In genomic region chr14:37587881-37588666, GRCh38 we compare ENCODE assay signal across 14 cellular contexts. TPM values are rescaled to one million over a fixed set of nuclear protein-coding genes. Genes with fewer than 3 reads are reported as not detected.
A peak's percentile ranks its signal among the peaks of the same experiment; 100 is the strongest.
DNase-seq lines count a peak whose midpoint lies in the region; ATAC-seq, FAIRE-seq and TF ChIP-seq lines count a peak whose summit lies in the region.
"Had no signal": no experiment of that assay in that cellular context is flagged by ENCODE, and none has a peak within 500 bp of the region (broad histone marks: within the 10 kb centered on the region; RNA-seq: fewer than 3 reads in every experiment).

No MANE protein-coding gene starts in this region.

- no peak overlapping the region for H2BK120ac ChIP-seq in mesendoderm (ENCODE audit: low read depth, low read length)

- no peak overlapping the region for H3K4ac ChIP-seq in mesendoderm (ENCODE audit: low read depth, low read length)

- H3K4me3 ChIP-seq in K562 (no peak overlapping the region), mesendoderm (ENCODE audit: low read length) (peak overlapping the region; percentile 32), tibial artery (no peak overlapping the region)

- H3K79me1 ChIP-seq in mesendoderm (ENCODE audit: low read length): no peaks in the 10 kb centered on the region

- H3K79me2 ChIP-seq in K562 (ENCODE audit: control insufficient read depth, insufficient read depth, low read length) (no peaks in the 10 kb centered on the region; the same call in 2 of the 3 replicates), mesendoderm (ENCODE audit: control insufficient read depth, insufficient read depth, low read length) (no peaks in the 10 kb centered on the region)

- H3K9me1 ChIP-seq in K562 (ENCODE audit: control insufficient read depth, insufficient read depth, low read length): no peaks in the 10 kb centered on the region

- no peak for TF ChIP-seq POLR2A in K562 (conservative IDR thresholded peaks at IDR 0.05)

- H3K23ac ChIP-seq in mesendoderm (ENCODE audit: low read length): no peak overlapping the region

- H3K9ac ChIP-seq in K562 (ENCODE audit: insufficient read depth in 1 of 2, low read depth in 2 of 2, low read length in 2 of 2) (no peak overlapping the region), mesendoderm (ENCODE audit: low read length) (peak overlapping the region; percentile 51)

- H3K4me2 ChIP-seq in K562 (ENCODE audit: insufficient read depth, low read length): no peak overlapping the region
- H3K4me2 ChIP-seq in mesendoderm (ENCODE audit: low read length): peak overlapping the region; percentile 89

- peak overlapping the region; percentile 44 for H4K8ac ChIP-seq in mesendoderm (ENCODE audit: low read depth, low read length)

- H3K4me1 ChIP-seq in K562 (replicated peaks in 1 of 2; ENCODE audit: control insufficient read depth in 2 of 2, insufficient read depth in 2 of 2, low read length in 2 of 2): peaks cover 0 to 13% of the 10 kb centered on the region in 2 experiments; a peak in 1 of 5 replicates
- H3K4me1 ChIP-seq in mesendoderm (ENCODE audit: control insufficient read depth, low read depth, low read length): peaks cover 2% of the 10 kb centered on the region
- peaks cover 0 to 38% (median 27%) of the 10 kb centered on the region in 4 donors for H3K4me1 ChIP-seq in tibial artery

- no peak overlapping the region for H4K5ac ChIP-seq in mesendoderm (ENCODE audit: low read length)

- no peak for DNase-seq in HTR-8/SVneo (ENCODE audit: insufficient read length, low spot score)
- no peak for DNase-seq in K562 (ENCODE audit: extremely low read depth in 1 of 4, low spot score in 3 of 4)
- DNase-seq in mesendoderm: peak; percentile 66
- DNase-seq in tibial artery: no peak
- DNase-seq in HUDEP-2 (lab: John Stamatoyannopoulos, UW; ENCODE audit: unreplicated experiment in 76 of 76): no peak
- no peak for DNase-seq in Ammon's horn (ENCODE audit: low spot score)
- DNase-seq: activated CD4-positive, alpha-beta T cell treated with anti-CD3 and anti-CD28 coated beads, Interleukin-2, amount 10 ng/mL, durations not matched to agents 7 days and 5 days; C1 segment of cervical spinal cord; KBM-7 had no signal

- WGBS in K562 (ENCODE audit: insufficient coverage, low coverage, missing lambda C conversion rate): 93% methylated on average over 17 of the region's 63 CpGs
- WGBS in mesendoderm (ENCODE audit: extremely low coverage, insufficient coverage, low lambda C conversion rate): no CpG with 5 or more reads among the region's 63 CpGs

- BruUV-seq in K562 (replicated peaks; lab: Mats Ljungman, UMichigan): no TSS peak

- ATAC-seq in K562: no peak
- no peak for ATAC-seq in HG03108 (IDR thresholded peaks at IDR 0.05; ENCODE audit: unreplicated experiment)
- ATAC-seq: heart left ventricle; stimulated activated effector memory CD8-positive, alpha-beta T cell treated with anti-CD3 and anti-CD28 coated beads, Interleukin-12 subunit alpha, Interleukin-12 subunit beta, amount 100 ng/mL, for 72 hours had no signal

- peak; percentile 9 for FAIRE-seq in HTR-8/SVneo (lab: Jason Lieb, UNC)
- FAIRE-seq in K562 (lab: Jason Lieb, UNC): no peak

- CTCF ChIA-PET in K562 (lab: Yijun Ruan, JAX; ENCODE audit: low intra/inter-chr PET ratio): no interaction called here

- POLR2A ChIA-PET in K562 (lab: Yijun Ruan, JAX): no interaction called here

- no peak overlapping the region for H2BK5ac ChIP-seq in mesendoderm (ENCODE audit: low read length)

- no peak overlapping the region for H2AK5ac ChIP-seq in mesendoderm (ENCODE audit: low read length)

- in situ Hi-C loops in K562 (cut with MboI): loop anchor here (25.0 kb wide), 1 partner anchor 326 kb away; no protein-coding TSS in a partner anchor

- H2BK15ac ChIP-seq in mesendoderm (replicated peaks; ENCODE audit: low read depth): no peak overlapping the region

- H3K9me3 ChIP-seq in K562 (replicated peaks; ENCODE audit: control insufficient read depth, insufficient read depth, low read depth, low read length): no peaks in the 10 kb centered on the region
- H3K9me3 ChIP-seq in tibial artery: no peaks in the 10 kb centered on the region
- H3K9me3 ChIP-seq: heart left ventricle had no signal

- TF ChIP-seq CTCF in 22Rv1 (IDR thresholded peaks at IDR 0.05): no peak
- TF ChIP-seq CTCF in K562 (IDR thresholded peaks at IDR 0.05 in 2 of 3, conservative IDR thresholded peaks at IDR 0.05 in 1 of 3; ENCODE audit: insufficient read depth in 2 of 3, low read depth in 1 of 3, low read length in 3 of 3): no peak
- no peak for TF ChIP-seq CTCF in tibial artery (IDR thresholded peaks at IDR 0.05)

- H3K27ac ChIP-seq in 22Rv1 (peak overlapping the region; percentile 100), K562 (ENCODE audit: extremely low read depth, low read depth, low read length) (no peak overlapping the region), mesendoderm (ENCODE audit: low read depth, low read length) (no peak overlapping the region), tibial artery (no peak overlapping the region)
- H3K27ac ChIP-seq: heart left ventricle had no signal

- no peak for TF ChIP-seq EP300 in K562 (IDR thresholded peaks at IDR 0.05; ENCODE audit: low read length)

- H2AFZ ChIP-seq in K562 (ENCODE audit: low read depth, low read length): no peak overlapping the region

- no peaks in the 10 kb centered on the region for H4K20me1 ChIP-seq in K562 (replicated peaks; ENCODE audit: control insufficient read depth, insufficient read depth, low read length)

- H3K56ac ChIP-seq in mesendoderm (ENCODE audit: low read length): peak overlapping the region; percentile 56

- intact Hi-C loops in K562 (cut with micrococcal nuclease): no loop called here
- intact Hi-C loops in tibial artery (cut with DNase I; ENCODE audit: low total_unique reads): no loop called here

- TF ChIP-seq RAD21 in K562 (CRISPR knock-in tag; conservative IDR thresholded peaks at IDR 0.05 in 1 of 2, IDR thresholded peaks at IDR 0.05 in 1 of 2): no peak

- H3K27me3 ChIP-seq in K562 (ENCODE audit: control insufficient read depth in 2 of 2, insufficient read depth in 2 of 2, low read length in 2 of 2): no peaks in the 10 kb centered on the region
- peaks cover 43% of the 10 kb centered on the region for H3K27me3 ChIP-seq in mesendoderm (ENCODE audit: insufficient read depth, low read length, poor library complexity)
- H3K27me3 ChIP-seq in tibial artery: peaks cover 22 to 99% of the 10 kb centered on the region in 2 donors

- peak overlapping the region; percentile 69 for H3K18ac ChIP-seq in mesendoderm (ENCODE audit: low read length)

- H3K36me3 ChIP-seq in K562 (ENCODE audit: control insufficient read depth, insufficient read depth, low read length) (no peaks in the 10 kb centered on the region), mesendoderm (ENCODE audit: control insufficient read depth, insufficient read depth, low read length) (no peaks in the 10 kb centered on the region), tibial artery (no peaks in the 10 kb centered on the region)
- H3K36me3 ChIP-seq: heart left ventricle had no signal

RNA-seq across cellular contexts. Expression of gene FOXA1, which starts 7.0 kb away (rescaled TPM):
- 2.3 and 2.4 TPM in 2 replicates for total RNA-seq in K562 (2011; cell fraction: chromatin; rRNA removed; ENCODE audit: low replicate concordance)
- total RNA-seq in K562 (2011; cell fraction: nucleolus; rRNA removed): 2.0 and 4.2 TPM in 2 replicates
- 4.1 and 5.0 TPM in 2 replicates for total RNA-seq in K562 (2011; cell fraction: nucleoplasm; rRNA removed)
- total RNA-seq in K562 (2014; rRNA removed) (2.4 and 3.0 TPM in 2 replicates), K562 (2014; rRNA removed; fragmentation: Illumina TruSeq; extraction: Trizol) (0.86 and 1.3 TPM in 2 replicates), K562 (2015; rRNA removed; fragmentation: Illumina TruSeq; extraction: Trizol) (1.1 and 1.7 TPM in 2 replicates), K562 (2021) (2.4 and 2.5 TPM in 2 replicates)
- polyA plus RNA-seq in K562 (2011; rRNA removed) (1.0 and 1.3 TPM in 2 replicates), K562 (2014; fragmentation: Illumina TruSeq; extraction: Trizol) (1.1 and 1.6 TPM in 2 replicates), K562 (2014; fragmentation: Nextera tagmentation; extraction: Ambion mirVana) (under 1 TPM; 0.20 to 0.41 TPM), K562 (2014; rRNA removed) (1.4 and 1.8 TPM in 2 replicates)
- 1.4 and 4.8 TPM in 2 replicates for polyA plus RNA-seq in K562 (2011; cell fraction: cytosol; rRNA removed)
- 2.0 and 4.2 TPM in 2 replicates for polyA plus RNA-seq in K562 (2011; cell fraction: nucleus; rRNA removed)
- 1.2 and 1.5 TPM in 2 replicates for polyA plus RNA-seq in K562 (2012)
- polyA minus RNA-seq in K562 (2011; rRNA and poly(A)+ RNA removed): 1.3 and 2.0 TPM in 2 replicates
- polyA minus RNA-seq in K562 (2011; cell fraction: cytosol; rRNA and poly(A)+ RNA removed): 1.5 and 3.3 TPM in 2 replicates
- polyA minus RNA-seq in K562 (2011; cell fraction: nucleus; rRNA and poly(A)+ RNA removed): 4.9 and 5.1 TPM in 2 replicates
- polyA plus RNA-seq in mesendoderm (2013, experiment 1 of 2): 0.07 TPM
- 0.07 TPM for polyA plus RNA-seq in mesendoderm (2013, experiment 2 of 2)
- total RNA-seq: activated CD4-positive, alpha-beta T cell treated with anti-CD3 and anti-CD28 coated beads, Interleukin-2, amount 10 ng/mL, durations not matched to agents 7 days and 5 days; heart left ventricle; skeletal muscle tissue had no signal
- polyA plus RNA-seq: heart left ventricle had no signal

RNA-seq across cellular contexts. Expression of gene TTC6, which starts 7.4 kb away (rescaled TPM):
- total RNA-seq in K562 (2011; cell fraction: chromatin; rRNA removed; ENCODE audit: low replicate concordance): 0.23 TPM in 1 of 2 replicates, not detected in the other
- 0.13 TPM in 1 of 2 replicates, not detected in the other for total RNA-seq in K562 (2011; cell fraction: nucleolus; rRNA removed)
- not detected in 2 replicates for total RNA-seq in K562 (2011; cell fraction: nucleoplasm; rRNA removed)
- 0.12 and 0.23 TPM in 2 replicates for total RNA-seq in K562 (2014; rRNA removed)
- total RNA-seq in K562 (2014; rRNA removed; fragmentation: Illumina TruSeq; extraction: Trizol): 0.04 TPM in 1 of 2 replicates, not detected in the other
- 0.04 TPM in 1 of 2 replicates, not detected in the other for total RNA-seq in K562 (2015; rRNA removed; fragmentation: Illumina TruSeq; extraction: Trizol)
- 0.29 TPM in 1 of 2 replicates, not detected in the other for total RNA-seq in K562 (2021)
- 0.13 TPM in 1 of 2 replicates, not detected in the other for polyA plus RNA-seq in K562 (2011; rRNA removed)
- polyA plus RNA-seq in K562 (2011; cell fraction: cytosol; rRNA removed): 0.01 TPM in 1 of 2 replicates, not detected in the other
- 0.10 TPM in 1 of 2 replicates, not detected in the other for polyA plus RNA-seq in K562 (2011; cell fraction: nucleus; rRNA removed)
- 0.07 TPM in 1 of 2 replicates, not detected in the other for polyA plus RNA-seq in K562 (2012)
- polyA plus RNA-seq in K562 (2014; fragmentation: Illumina TruSeq; extraction: Trizol): 0.14 TPM in 1 of 2 replicates, not detected in the other
- polyA plus RNA-seq in K562 (2014; fragmentation: Nextera tagmentation; extraction: Ambion mirVana): not detected
- 0.71 TPM in 1 of 2 replicates, not detected in the other for polyA plus RNA-seq in K562 (2014; rRNA removed)
- 0.03 TPM in 1 of 2 replicates, not detected in the other for polyA minus RNA-seq in K562 (2011; rRNA and poly(A)+ RNA removed)
- polyA minus RNA-seq in K562 (2011; cell fraction: cytosol; rRNA and poly(A)+ RNA removed): not detected in 2 replicates
- 0.54 TPM in 1 of 2 replicates, not detected in the other for polyA minus RNA-seq in K562 (2011; cell fraction: nucleus; rRNA and poly(A)+ RNA removed)
- polyA plus RNA-seq in mesendoderm (2013, experiment 1 of 2): 0.04 TPM
- polyA plus RNA-seq in mesendoderm (2013, experiment 2 of 2): 0.01 TPM
- total RNA-seq: activated CD4-positive, alpha-beta T cell treated with anti-CD3 and anti-CD28 coated beads, Interleukin-2, amount 10 ng/mL, durations not matched to agents 7 days and 5 days; heart left ventricle had no signal
- polyA plus RNA-seq: heart left ventricle had no signal
